Comparison of ENCODE assay signal across 8 cellular contexts in genomic region chr13:85806553-85807175, GRCh38. TPM values are rescaled to one million over a fixed set of nuclear protein-coding genes. Genes with fewer than 3 reads are reported as not detected.
DNase-seq lines count a peak whose midpoint lies in the region; TF ChIP-seq lines count a peak whose summit lies in the region.

No MANE protein-coding gene starts in this region.

- H3K4me3 Mint-ChIP-seq in H9 (no peak overlapping the region), immature natural killer cell (no peak overlapping the region)

- no peak overlapping the region for H3K4me2 ChIP-seq in H9 (ENCODE audit: insufficient read depth, insufficient read length, low read length)
- H3K4me2 ChIP-seq in MM.1S (ENCODE audit: low read depth, low read length), result no peak overlapping the region
- H3K4me2 ChIP-seq in SK-N-SH, result no peak overlapping the region

- H3K18ac ChIP-seq in H9 (ENCODE audit: insufficient read length, low read depth, low read length), result no peak overlapping the region

- no peak overlapping the region for H2BK12ac ChIP-seq in H9 (ENCODE audit: insufficient read length, low read depth, low read length)

- H3F3A ChIP-seq in MM.1S (ENCODE audit: insufficient read depth, low read length), result no peaks in the 10 kb centered on the region
- H3F3A ChIP-seq in SK-N-SH (replicated peaks; ENCODE audit: insufficient read depth), result no peaks in the 10 kb centered on the region

- H3K27me3 Mint-ChIP-seq in H9 (ENCODE audit: low read depth) (no peaks in the 10 kb centered on the region), immature natural killer cell (ENCODE audit: low read depth in 3 of 3) (no peaks in the 10 kb centered on the region)

- no peaks in the 10 kb centered on the region for H3K9me3 ChIP-seq in H9 (ENCODE audit: control insufficient read depth, low read depth, low read length)
- H3K9me3 ChIP-seq in MM.1S (replicated peaks; ENCODE audit: insufficient read depth, low read length), result no peaks in the 10 kb centered on the region
- no peaks in the 10 kb centered on the region for H3K9me3 ChIP-seq in SK-N-SH
- no peaks in the 10 kb centered on the region for H3K9me3 ChIP-seq in spleen

- no peak overlapping the region for H3T11ph ChIP-seq in H9 (ENCODE audit: low read length)

- H3K4me3 ChIP-seq in MM.1S (ENCODE audit: low read length), result no peak overlapping the region
- no peak overlapping the region for H3K4me3 ChIP-seq in SK-N-SH (ENCODE audit: low read depth in 2 of 2, low read length in 1 of 2)
- no peak overlapping the region for H3K4me3 ChIP-seq in fibroblast of villous mesenchyme (ENCODE audit: low read depth, low read length)
- no peak overlapping the region for H3K4me3 ChIP-seq in spleen

- H2AK5ac ChIP-seq in H9 (ENCODE audit: insufficient read length, low read length), result no peak overlapping the region

- H3K27me3 ChIP-seq in H9 (ENCODE audit: insufficient read depth, low read length) (no peaks in the 10 kb centered on the region), MM.1S (replicated peaks; ENCODE audit: insufficient read depth, low read length) (no peaks in the 10 kb centered on the region), SK-N-SH (ENCODE audit: insufficient read depth) (no peaks in the 10 kb centered on the region), spleen (replicated peaks in 1 of 7) (no peaks in the 10 kb centered on the region)

- H3K9me3 Mint-ChIP-seq in H9 (no peaks in the 10 kb centered on the region), immature natural killer cell (peaks cover 0 to 2% (median 0%) of the 10 kb centered on the region in 6 donors)

- H3K27ac ChIP-seq in H9 (ENCODE audit: insufficient read length, low read depth, low read length) (no peak overlapping the region), MM.1S (ENCODE audit: low read length) (no peak overlapping the region), SK-N-SH (ENCODE audit: low read depth in 2 of 2, low read length in 1 of 2) (no peak overlapping the region), spleen (no peak overlapping the region)

- H3K79me1 ChIP-seq in H9 (ENCODE audit: insufficient read depth, low read depth, low read length, poor library complexity, severe bottlenecking), result no peaks in the 10 kb centered on the region

- H3K79me2 ChIP-seq in H9 (ENCODE audit: insufficient read depth, low read length) (no peaks in the 10 kb centered on the region), MM.1S (ENCODE audit: low read length) (no peaks in the 10 kb centered on the region), SK-N-SH (ENCODE audit: insufficient read depth) (no peaks in the 10 kb centered on the region)

- H3K36me3 ChIP-seq in MM.1S (replicated peaks; ENCODE audit: insufficient read depth, low read length), result no peaks in the 10 kb centered on the region
- no peaks in the 10 kb centered on the region for H3K36me3 ChIP-seq in SK-N-SH (replicated peaks in 1 of 2; ENCODE audit: control insufficient read depth in 1 of 2, insufficient read depth in 2 of 2, low read length in 1 of 2)
- H3K36me3 ChIP-seq in spleen, result no peaks in the 10 kb centered on the region

- no peaks in the 10 kb centered on the region for H3K23me2 ChIP-seq in H9 (ENCODE audit: insufficient read length, low read depth, low read length, poor library complexity, severe bottlenecking)

- WGBS in H9 (ENCODE audit: extremely low coverage, insufficient read length, low lambda C conversion rate), result no CpG with 5 or more reads among the region's 3 CpGs
- 15% methylated on average over 3 of the region's 3 CpGs for WGBS in SK-N-SH (ENCODE audit: low lambda C conversion rate)
- 22 to 36% (median 28%) methylated on average over 3 of the region's 3 CpGs for WGBS in spleen, 5 donors

- H4K20me1 ChIP-seq in H9 (ENCODE audit: control insufficient read depth, insufficient read depth, insufficient read length) (no peaks in the 10 kb centered on the region), MM.1S (ENCODE audit: insufficient read depth, low read length) (no peaks in the 10 kb centered on the region), SK-N-SH (ENCODE audit: insufficient read depth) (no peaks in the 10 kb centered on the region)

- TF ChIP-seq CTCF in H9 (conservative IDR thresholded peaks at IDR 0.05), result peak; percentile 88
- TF ChIP-seq CTCF in MM.1S (IDR thresholded peaks at IDR 0.05; ENCODE audit: low read length), result peak; percentile 53
- peak; percentile 82 for TF ChIP-seq CTCF in SK-N-SH (IDR thresholded peaks at IDR 0.05)
- peak; percentile 31 for TF ChIP-seq CTCF in fibroblast of villous mesenchyme (IDR thresholded peaks at IDR 0.05; ENCODE audit: insufficient read depth, low read depth, low read length)
- TF ChIP-seq CTCF in spleen (IDR thresholded peaks at IDR 0.05 in 8 of 11, conservative IDR thresholded peaks at IDR 0.05 in 3 of 11), result peak in 9 of 11 experiments; percentile 24 to 60 (median 51)

- H3K36me3 Mint-ChIP-seq in H9 (ENCODE audit: insufficient read depth in 1 of 3, low read depth in 3 of 3) (no peaks in the 10 kb centered on the region), immature natural killer cell (no peaks in the 10 kb centered on the region)

- H3K4ac ChIP-seq in H9 (ENCODE audit: low read depth, low read length), result no peak overlapping the region

- no peak overlapping the region for H3K23ac ChIP-seq in H9 (ENCODE audit: insufficient read length, low read depth, low read length)

- no peak overlapping the region for H4K91ac ChIP-seq in H9 (ENCODE audit: insufficient read length, low read depth, low read length)

- intact Hi-C loops in spleen (cut with DNase I; ENCODE audit: low total_unique reads), result loop anchor here (5.0 kb wide), 1 partner anchor 909 kb away; no protein-coding TSS in a partner anchor

- no peak overlapping the region for H2BK120ac ChIP-seq in H9 (ENCODE audit: low read depth, low read length, poor library complexity, severe bottlenecking)

- H4K5ac ChIP-seq in H9 (ENCODE audit: insufficient read length, low read depth, low read length), result no peak overlapping the region

- H2AFZ ChIP-seq in H9 (ENCODE audit: low read length) (no peak overlapping the region), MM.1S (ENCODE audit: low read length) (no peak overlapping the region), SK-N-SH (ENCODE audit: low read depth) (no peak overlapping the region)

- H3K27ac Mint-ChIP-seq in H9 (no peak overlapping the region), immature natural killer cell (no peak overlapping the region)

- DNase-seq in GM03348 (ENCODE audit: low spot score) (peak; percentile 43), H9 (no peak), MM.1S (peak; percentile 49), SK-N-SH (peak; percentile 17), fibroblast of villous mesenchyme (ENCODE audit: low read depth) (peak; percentile 36), spleen (no peak), immature natural killer cell (no peak), occipital lobe (lab: John Stamatoyannopoulos, UW) (no peak)

- no peaks in the 10 kb centered on the region for H3K4me1 ChIP-seq in H9 (ENCODE audit: insufficient read depth, low read length)
- H3K4me1 ChIP-seq in MM.1S (ENCODE audit: low read length), result no peaks in the 10 kb centered on the region
- no peaks in the 10 kb centered on the region; a peak in 1 of 4 replicates for H3K4me1 ChIP-seq in SK-N-SH (ENCODE audit: control insufficient read depth in 1 of 2, insufficient read depth in 2 of 2, low read depth in 1 of 2, low read length in 1 of 2)
- no peaks in the 10 kb centered on the region for H3K4me1 ChIP-seq in spleen

- H3K56ac ChIP-seq in H9 (ENCODE audit: insufficient read length, low read depth, low read length), result no peak overlapping the region

- CTCF ChIA-PET in SK-N-SH (lab: Yijun Ruan, JAX), result interaction anchor here (0.7 to 2.2 kb wide), 15 partner anchors 8 to 912 kb away, joined by 3 to 11 read pairs (median 4); no protein-coding TSS in a partner anchor

- H2BK15ac ChIP-seq in H9 (ENCODE audit: low read depth, low read length), result no peak overlapping the region

- no peaks in the 10 kb centered on the region for H3K4me1 Mint-ChIP-seq in H9
- no peaks in the 10 kb centered on the region for H3K4me1 Mint-ChIP-seq in immature natural killer cell

- POLR2A ChIA-PET in SK-N-SH (lab: Yijun Ruan, JAX), result no interaction called here

- H2BK5ac ChIP-seq in H9 (ENCODE audit: insufficient read length, low read length), result no peak overlapping the region

- TF ChIP-seq POLR2A in spleen (IDR thresholded peaks at IDR 0.05), result no peak

- TF ChIP-seq RAD21 in SK-N-SH (IDR thresholded peaks at IDR 0.05; ENCODE audit: low read length), result peak; percentile 95

- TF ChIP-seq EP300 in SK-N-SH (IDR thresholded peaks at IDR 0.05; ENCODE audit: borderline replicate concordance in 1 of 2, low read depth in 1 of 2, low read length in 1 of 2), result no peak

- no peak overlapping the region for H2BK20ac ChIP-seq in H9 (ENCODE audit: low read depth, low read length, poor library complexity, severe bottlenecking)

- no peak overlapping the region for H3K14ac ChIP-seq in H9 (ENCODE audit: insufficient read depth, low read length)

- H4K8ac ChIP-seq in H9 (replicated peaks; ENCODE audit: insufficient read length, low read depth, low read length), result no peak overlapping the region

- no peak overlapping the region for H3K9ac ChIP-seq in H9 (ENCODE audit: extremely low read depth, insufficient read length, low read length)
- no peak overlapping the region for H3K9ac ChIP-seq in MM.1S (ENCODE audit: low read length)
- no peak overlapping the region for H3K9ac ChIP-seq in SK-N-SH

- H3K9me2 ChIP-seq in MM.1S (replicated peaks; ENCODE audit: insufficient read depth, low read length) (no peaks in the 10 kb centered on the region), SK-N-SH (no peaks in the 10 kb centered on the region)

TF ChIP-seq in SK-N-SH, 30 proteins besides CTCF, POLR2A, EP300 and RAD21:
- TF ChIP-seq SMC3 (IDR thresholded peaks at IDR 0.05; ENCODE audit: low read depth, low read length) (peak; percentile 81), PBX3 (IDR thresholded peaks at IDR 0.05) (no peak)

RNA-seq across cellular contexts. Expression of gene SLITRK6, which starts 7.4 kb away (rescaled TPM):
- not detected in 2 replicates for total RNA-seq in H9 (2021)
- polyA plus RNA-seq in SK-N-SH (2012; rRNA removed), result 5.2 and 6.7 TPM in 2 replicates
- polyA plus RNA-seq in SK-N-SH (2012; cell fraction: cytosol; rRNA removed), result 7.4 and 8.3 TPM in 2 replicates
- 2.5 and 4.6 TPM in 2 replicates for polyA plus RNA-seq in SK-N-SH (2012; cell fraction: nucleus; rRNA removed)
- 0.32 TPM in 1 of 2 replicates, not detected in the other for total RNA-seq in fibroblast of villous mesenchyme
- under 1 TPM in 1 of 7 donors, not detected in 6; 0.20 TPM for total RNA-seq in spleen
- under 1 TPM in 2 of 3 donors, not detected in 1; 0.02 TPM for polyA plus RNA-seq in spleen
- polyA plus RNA-seq in immature natural killer cell, result not detected
- 1.6 TPM for total RNA-seq in occipital lobe

Comparison
In these comparisons a context has a peak if more than half of its experiments do, and no peak if none do; other contexts are left out.
1. DNase-seq: peak in GM03348 (single experiment), MM.1S (single experiment), SK-N-SH (single experiment) and fibroblast of villous mesenchyme (single experiment); none in H9 (single experiment), spleen (single experiment), immature natural killer cell (0 of 3) and occipital lobe (single experiment).
2. CTCF ChIP-seq: peak in every context shown above with its lines; median percentile 88 in H9; 82 in SK-N-SH; 53 in MM.1S; 51 in spleen; 31 in fibroblast of villous mesenchyme.